ENCODE assay signal across 15 cellular contexts in the genomic region with DNA sequence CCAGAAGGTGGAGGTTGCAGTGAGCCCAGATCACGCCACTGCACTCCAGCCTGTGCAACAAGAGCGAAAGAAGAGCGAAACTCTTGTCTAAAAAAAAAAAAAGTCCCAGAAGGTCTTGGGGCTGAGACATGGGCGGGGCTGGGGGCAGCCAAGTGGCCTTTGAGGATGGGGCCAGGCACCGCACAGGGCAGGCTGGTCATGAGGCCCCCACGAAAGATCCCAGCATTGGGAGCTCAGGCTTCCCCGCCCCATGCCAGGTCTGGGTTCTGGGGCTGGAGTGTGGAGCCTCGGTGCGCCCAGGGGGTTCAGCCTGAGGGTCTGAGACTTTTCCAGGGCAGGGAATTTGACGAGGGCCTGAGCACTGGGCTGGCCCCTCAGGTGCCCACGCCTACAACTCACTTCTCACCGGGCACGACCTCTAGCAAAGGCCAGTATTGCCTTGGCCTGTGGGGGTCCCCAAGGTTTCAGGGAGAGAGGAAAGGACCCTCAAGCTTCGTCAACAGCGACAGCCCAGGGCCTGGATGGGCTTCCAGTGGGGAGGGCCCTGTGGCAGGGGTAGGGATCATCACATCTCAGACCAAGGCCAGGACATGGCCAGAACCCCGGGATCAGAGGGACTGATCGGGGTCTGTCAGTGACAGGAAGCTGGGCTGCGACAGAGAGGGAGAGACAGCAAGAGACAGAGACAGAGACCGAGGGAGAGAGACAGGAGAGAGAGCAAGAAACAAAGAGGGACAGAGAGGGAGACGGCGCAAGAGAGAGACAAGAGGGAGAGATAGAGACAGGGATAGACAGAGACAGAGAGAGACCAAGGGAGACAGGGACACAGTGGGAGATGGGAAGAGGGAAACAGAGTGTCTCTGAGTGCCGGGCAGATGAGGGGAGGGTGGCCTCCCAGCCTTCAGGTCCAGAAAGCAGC. TPM values are rescaled to one million over a fixed set of nuclear protein-coding genes. Genes with fewer than 3 reads are reported as not detected.
"Had no signal": no experiment of that assay in that cellular context is flagged by ENCODE, and none has a peak within 500 bp of the region (broad histone marks: within the 10 kb centered on the region; RNA-seq: fewer than 3 reads in every experiment).

No MANE protein-coding gene starts in this region.

- H3K36me3 ChIP-seq: prostate gland had no signal

- H3K27me3 Mint-ChIP-seq: activated B cell treated with CpG ODN at 0.5 μM for 24 hours had no signal

- H3K4me3 ChIP-seq: prostate gland, SK-N-MC, suprapubic skin had no signal

- H3K9me3 Mint-ChIP-seq: activated B cell treated with CpG ODN at 0.5 μM for 24 hours; dendritic cell treated with granulocyte-macrophage colony-stimulating factor and Interleukin-4, amounts not matched to agents 40 ng/mL and 50 ng/mL, for 4 days; effector memory CD8-positive, alpha-beta T cell; naive B cell had no signal

- H3K27ac Mint-ChIP-seq: activated B cell treated with CpG ODN at 0.5 μM for 24 hours; dendritic cell treated with granulocyte-macrophage colony-stimulating factor and Interleukin-4, amounts not matched to agents 40 ng/mL and 50 ng/mL, for 4 days; effector memory CD8-positive, alpha-beta T cell had no signal

- H3K4me1 Mint-ChIP-seq: activated B cell treated with CpG ODN at 0.5 μM for 24 hours had no signal

- H3K27ac ChIP-seq: prostate gland, SK-N-MC, suprapubic skin had no signal

- H3K4me3 Mint-ChIP-seq: activated B cell treated with CpG ODN at 0.5 μM for 24 hours; dendritic cell treated with granulocyte-macrophage colony-stimulating factor and Interleukin-4, amounts not matched to agents 40 ng/mL and 50 ng/mL, for 4 days; effector memory CD8-positive, alpha-beta T cell; naive B cell had no signal

- H3K27me3 ChIP-seq: suprapubic skin had no signal

- ATAC-seq: effector memory CD8-positive, alpha-beta T cell; sciatic nerve; stimulated activated naive CD8-positive, alpha-beta T cell treated with anti-CD3 and anti-CD28 coated beads, Interleukin-15, Interleukin-2, amounts not matched to agents 100 U/mL and 50 U/mL, for 24 hours had no signal

- H3K9me3 ChIP-seq: prostate gland, suprapubic skin had no signal

- H3K4me1 ChIP-seq: prostate gland, suprapubic skin had no signal

- DNase-seq: activated B cell treated with CpG ODN at 0.5 μM for 24 hours; activated gamma-delta T cell treated with Interleukin-2 at 50 U/mL for 16 hours; activated T-cell treated with anti-CD3 and anti-CD28 coated beads, Interleukin-2, amount 50 U/mL, for 48 hours; central memory CD4-positive, alpha-beta T cell; effector memory CD8-positive, alpha-beta T cell; naive B cell; stimulated activated CD4-positive, alpha-beta T cell treated with anti-CD3 and anti-CD28 coated beads, Interleukin-2, amount 100 ng/mL, for 24 hours; stimulated activated naive CD8-positive, alpha-beta T cell treated with anti-CD3 and anti-CD28 coated beads, Interleukin-15, Interleukin-2, amounts not matched to agents 100 U/mL and 50 U/mL, for 24 hours had no signal

RNA-seq across cellular contexts. Expression of a gene that starts 51.7 kb away (rescaled TPM):
- total RNA-seq: activated B cell treated with CpG ODN at 0.5 μM for 24 hours; epithelial cell of proximal tubule; T-helper 1 cell treated with Interleukin-12 subunit alpha and Interleukin-12 subunit beta and Interleukin-4 antibody, amounts not matched to agents 30 ng/mL and 1 ng/mL, for 36 hours had no signal
